7 cellular contexts compared by ENCODE assay signal in genomic region chr16:87853411-87854052, GRCh38. TPM values are rescaled to one million over a fixed set of nuclear protein-coding genes. Genes with fewer than 3 reads are reported as not detected.
DNase-seq lines count a peak whose midpoint lies in the region; ATAC-seq and TF ChIP-seq lines count a peak whose summit lies in the region.

No MANE protein-coding gene starts in this region.

- H3K36me3 ChIP-seq in Panc1 (ENCODE audit: control insufficient read depth, insufficient read depth, low read length) (peaks cover 4% of the 10 kb centered on the region), esophagus (ENCODE audit: control insufficient read depth in 2 of 2, insufficient read depth in 2 of 2, low read length in 1 of 2) (peaks cover 0 to 12% of the 10 kb centered on the region in 2 donors)

- CTCF ChIA-PET in Panc1 (lab: Charles Lee) = no interaction called here

- in situ Hi-C loops in Panc1 (cut with HindIII; ENCODE audit: low pct_unique_long_range_greater_than_20kb, low sequenced_read_pairs) = no loop called here

- no TSS peak for BruUV-seq in Panc1 (replicated peaks; lab: Mats Ljungman, UMichigan)

- DNase-seq in Panc1 (ENCODE audit: low read depth, low spot score) = no peak
- peak; percentile 92 for DNase-seq in activated T-cell treated with anti-CD3 and anti-CD28 coated beads, Interleukin-2, amount 50 U/mL, for 48 hours
- peak; percentile 97 for DNase-seq in myocyte (ENCODE audit: low read depth)
- DNase-seq in stimulated activated CD8-positive, alpha-beta memory T cell treated with anti-CD3 and anti-CD28 coated beads, Interleukin-7, amount 100 ng/mL, for 48 hours (ENCODE audit: extremely low read depth in 1 of 2, low read depth in 1 of 2) = peak; percentile 77 to 89

- ATAC-seq in GM18505 (IDR thresholded peaks at IDR 0.05; ENCODE audit: unreplicated experiment) = no peak
- peak; percentile 59 for ATAC-seq in HG03571 (IDR thresholded peaks at IDR 0.05; ENCODE audit: unreplicated experiment)
- ATAC-seq in Panc1 = peak; percentile 36

- H3K27me3 ChIP-seq in Panc1 (ENCODE audit: control insufficient read depth, insufficient read depth, low read length) (no peaks in the 10 kb centered on the region), esophagus (ENCODE audit: control insufficient read depth in 1 of 2, insufficient read depth in 2 of 2, low read length in 2 of 2) (no peaks in the 10 kb centered on the region)

- H3K9me3 ChIP-seq in Panc1 (ENCODE audit: control insufficient read depth, insufficient read depth, low read depth, low read length) = no peaks in the 10 kb centered on the region
- H3K9me3 ChIP-seq in esophagus (ENCODE audit: control insufficient read depth in 2 of 2, insufficient read depth in 1 of 2, low read depth in 1 of 2, low read length in 1 of 2) = no peaks in the 10 kb centered on the region

- intact Hi-C loops in Panc1 (cut with micrococcal nuclease; ENCODE audit: unreplicated experiment) = no loop called here

- POLR2A ChIA-PET in Panc1 (lab: Charles Lee) = interaction anchor here (0.6 kb wide), 1 partner anchor 14 kb away, joined by 3 read pairs; no protein-coding TSS in a partner anchor

- TF ChIP-seq CTCF in Panc1 (IDR thresholded peaks at IDR 0.05) = no peak

- H3K27ac ChIP-seq in Panc1 (ENCODE audit: low read length) = peak overlapping the region; percentile 94
- peak overlapping the region; percentile 69 to 91 for H3K27ac ChIP-seq in esophagus (ENCODE audit: low read depth in 2 of 2, low read length in 1 of 2)

- TF ChIP-seq POLR2A in GM18505 (IDR thresholded peaks at IDR 0.05; ENCODE audit: borderline replicate concordance, extremely low read depth, insufficient read depth, insufficient read length) = peak; percentile 52

- 5 to 8% methylated on average over 25 of the region's 25 CpGs for WGBS in esophagus, 2 donors

- peak overlapping the region in 1 of 2 experiments; percentile 31; a peak in 3 of 4 replicates for H3K4me3 ChIP-seq in Panc1 (ENCODE audit: low read depth in 2 of 2, low read length in 2 of 2)
- no peak overlapping the region for H3K4me3 ChIP-seq in esophagus (ENCODE audit: low read depth in 1 of 2, low read length in 2 of 2)

- peaks cover 76% of the 10 kb centered on the region for H3K4me1 ChIP-seq in Panc1 (ENCODE audit: control insufficient read depth, insufficient read depth, low read length)
- H3K4me1 ChIP-seq in esophagus (ENCODE audit: control insufficient read depth in 2 of 2, insufficient read depth in 2 of 2, low read length in 1 of 2) = peaks cover 7 to 56% of the 10 kb centered on the region in 2 donors

RNA-seq across cellular contexts. Expression of gene SLC7A5, which starts 15.8 kb away (rescaled TPM):
- total RNA-seq in Panc1 (2021; ENCODE audit: unreplicated experiment) (231 TPM), myocyte (47.1 and 48.6 TPM in 2 replicates)
- 265 TPM for polyA plus RNA-seq in Panc1 (2012; ENCODE audit: insufficient read length)
- polyA plus RNA-seq in esophagus = 100 to 1,000 TPM; 117 to 138 TPM
- 469 TPM for polyA plus RNA-seq in myocyte (2012)
